In the genomic region with DNA sequence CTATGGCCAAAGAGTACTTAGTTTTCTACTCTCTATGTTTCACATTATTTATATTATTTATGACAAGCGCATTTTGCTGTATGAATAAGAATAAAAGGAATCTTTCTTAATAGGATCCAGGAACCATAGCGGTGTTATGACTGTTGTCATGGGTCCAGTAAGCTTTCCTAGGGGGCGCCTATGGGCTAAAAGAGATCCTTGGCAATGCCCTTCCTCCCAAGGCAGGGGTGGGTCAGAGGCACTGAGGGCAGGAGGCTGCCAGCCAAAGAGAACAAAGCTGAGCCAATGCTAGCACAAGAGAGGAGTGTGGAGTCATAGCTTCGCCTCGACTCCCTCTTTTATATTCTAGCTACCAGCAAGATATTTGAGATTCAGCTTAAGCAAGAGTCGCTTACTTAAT, we compare ENCODE assay signal across 9 cellular contexts.
A peak's percentile ranks its signal among the peaks of the same experiment; 100 is the strongest.
DNase-seq lines count a peak whose midpoint lies in the region; ATAC-seq lines count a peak whose summit lies in the region.
"Had no signal": no experiment of that assay in that cellular context is flagged by ENCODE, and none has a peak within 500 bp of the region (broad histone marks: within the 10 kb centered on the region; RNA-seq: fewer than 3 reads in every experiment).

No MANE protein-coding gene starts in this region.

- intact Hi-C loops in dendritic cell treated with granulocyte-macrophage colony-stimulating factor and Interleukin-4, amounts not matched to agents 40 ng/mL and 50 ng/mL, for 4 days (cut with micrococcal nuclease) = no loop called here

- H3K4me1 Mint-ChIP-seq in dendritic cell treated with granulocyte-macrophage colony-stimulating factor and Interleukin-4, amounts not matched to agents 40 ng/mL and 50 ng/mL, for 4 days (ENCODE audit: low read depth) = peaks cover 13% of the 10 kb centered on the region
- peaks cover 16 to 20% (median 18%) of the 10 kb centered on the region in 3 donors for H3K4me1 Mint-ChIP-seq in T-cell
- H3K4me1 Mint-ChIP-seq in activated CD4-positive, alpha-beta memory T cell treated with anti-CD3 and anti-CD28 coated beads, Interleukin-2, amount 10 ng/mL, durations not matched to agents 7 days and 5 days = peaks cover 18% of the 10 kb centered on the region

- peak; percentile 6 for DNase-seq in DMS 273 treated with DMSO at 0.1 percent for 48 hours (lab: John Stamatoyannopoulos, UW)
- DNase-seq in NCI-H446 treated with DMSO at 0.1 percent for 48 hours (lab: John Stamatoyannopoulos, UW) = peak; percentile 1
- DNase-seq in myocyte (ENCODE audit: low read depth) = peak; percentile 20
- no peak for DNase-seq in NCI-H1436 treated with DMSO at 0.1 percent for 48 hours (lab: John Stamatoyannopoulos, UW)
- no peak for DNase-seq in T-cell
- no peak for DNase-seq in activated CD4-positive, alpha-beta memory T cell treated with anti-CD3 and anti-CD28 coated beads, Interleukin-2, amount 10 ng/mL, durations not matched to agents 7 days and 5 days

- POLR2A ChIA-PET in T-cell (lab: Charles Lee) = no interaction called here
- POLR2A ChIA-PET in activated CD4-positive, alpha-beta memory T cell treated with anti-CD3 and anti-CD28 coated beads, Interleukin-2, amount 10 ng/mL, durations not matched to agents 7 days and 5 days (lab: Charles Lee) = no interaction called here

- H3K27me3 Mint-ChIP-seq in dendritic cell treated with granulocyte-macrophage colony-stimulating factor and Interleukin-4, amounts not matched to agents 40 ng/mL and 50 ng/mL, for 4 days = peaks cover 7% of the 10 kb centered on the region
- H3K27me3 Mint-ChIP-seq in T-cell = peaks cover 0 to 13% of the 10 kb centered on the region in 2 donors
- peaks cover 10% of the 10 kb centered on the region for H3K27me3 Mint-ChIP-seq in activated CD4-positive, alpha-beta memory T cell treated with anti-CD3 and anti-CD28 coated beads, Interleukin-2, amount 10 ng/mL, durations not matched to agents 7 days and 5 days
- H3K27me3 Mint-ChIP-seq: activated naive CD4-positive, alpha-beta T cell treated with anti-CD3 and anti-CD28 coated beads, Interleukin-2, amount 50 U/mL, for 24 hours had no signal

- CTCF ChIA-PET in T-cell (lab: Charles Lee) = interaction anchor here in 1 of 2 donors (0.7 kb wide), 1 partner anchor 13 kb away, joined by 3 read pairs; no protein-coding TSS in a partner anchor
- CTCF ChIA-PET in activated CD4-positive, alpha-beta memory T cell treated with anti-CD3 and anti-CD28 coated beads, Interleukin-2, amount 10 ng/mL, durations not matched to agents 7 days and 5 days (lab: Charles Lee) = no interaction called here

- H3K36me3 Mint-ChIP-seq in dendritic cell treated with granulocyte-macrophage colony-stimulating factor and Interleukin-4, amounts not matched to agents 40 ng/mL and 50 ng/mL, for 4 days (ENCODE audit: low read depth) = no peaks in the 10 kb centered on the region
- H3K36me3 Mint-ChIP-seq in T-cell = no peaks in the 10 kb centered on the region
- H3K36me3 Mint-ChIP-seq in activated CD4-positive, alpha-beta memory T cell treated with anti-CD3 and anti-CD28 coated beads, Interleukin-2, amount 10 ng/mL, durations not matched to agents 7 days and 5 days (ENCODE audit: low read depth) = peaks cover 22% of the 10 kb centered on the region
- H3K36me3 Mint-ChIP-seq: activated naive CD4-positive, alpha-beta T cell treated with anti-CD3 and anti-CD28 coated beads, Interleukin-2, amount 50 U/mL, for 24 hours had no signal

- ATAC-seq in HG03039 (IDR thresholded peaks at IDR 0.05; ENCODE audit: unreplicated experiment) = no peak
- ATAC-seq in T-cell (replicated peaks in 1 of 4) = no peak

- no peak overlapping the region for H3K4me3 Mint-ChIP-seq in dendritic cell treated with granulocyte-macrophage colony-stimulating factor and Interleukin-4, amounts not matched to agents 40 ng/mL and 50 ng/mL, for 4 days
- no peak overlapping the region for H3K4me3 Mint-ChIP-seq in T-cell
- no peak overlapping the region for H3K4me3 Mint-ChIP-seq in activated CD4-positive, alpha-beta memory T cell treated with anti-CD3 and anti-CD28 coated beads, Interleukin-2, amount 10 ng/mL, durations not matched to agents 7 days and 5 days
- H3K4me3 Mint-ChIP-seq: activated naive CD4-positive, alpha-beta T cell treated with anti-CD3 and anti-CD28 coated beads, Interleukin-2, amount 50 U/mL, for 24 hours had no signal

- H3K9me3 Mint-ChIP-seq in dendritic cell treated with granulocyte-macrophage colony-stimulating factor and Interleukin-4, amounts not matched to agents 40 ng/mL and 50 ng/mL, for 4 days = no peaks in the 10 kb centered on the region
- H3K9me3 Mint-ChIP-seq in T-cell = no peaks in the 10 kb centered on the region
- peaks cover 4% of the 10 kb centered on the region for H3K9me3 Mint-ChIP-seq in activated CD4-positive, alpha-beta memory T cell treated with anti-CD3 and anti-CD28 coated beads, Interleukin-2, amount 10 ng/mL, durations not matched to agents 7 days and 5 days
- H3K9me3 Mint-ChIP-seq: activated naive CD4-positive, alpha-beta T cell treated with anti-CD3 and anti-CD28 coated beads, Interleukin-2, amount 50 U/mL, for 24 hours had no signal

- H3K27ac Mint-ChIP-seq in dendritic cell treated with granulocyte-macrophage colony-stimulating factor and Interleukin-4, amounts not matched to agents 40 ng/mL and 50 ng/mL, for 4 days = peak overlapping the region; percentile 60
- no peak overlapping the region for H3K27ac Mint-ChIP-seq in T-cell
- no peak overlapping the region for H3K27ac Mint-ChIP-seq in activated CD4-positive, alpha-beta memory T cell treated with anti-CD3 and anti-CD28 coated beads, Interleukin-2, amount 10 ng/mL, durations not matched to agents 7 days and 5 days
- H3K27ac Mint-ChIP-seq: activated naive CD4-positive, alpha-beta T cell treated with anti-CD3 and anti-CD28 coated beads, Interleukin-2, amount 50 U/mL, for 24 hours had no signal

Comparison
In these comparisons a context has a peak if more than half of its experiments do, and no peak if none do; other contexts are left out.
1. DNase-seq: peak in DMS 273 treated with DMSO at 0.1 percent for 48 hours (single experiment), NCI-H446 treated with DMSO at 0.1 percent for 48 hours (single experiment) and myocyte (single experiment); none in NCI-H1436 treated with DMSO at 0.1 percent for 48 hours (single experiment), T-cell (0 of 34) and activated CD4-positive, alpha-beta memory T cell treated with anti-CD3 and anti-CD28 coated beads, Interleukin-2, amount 10 ng/mL, durations not matched to agents 7 days and 5 days (single experiment).